8 cellular contexts compared by ENCODE assay signal in genomic region chr12:4604684-4605193, GRCh38. TPM values are rescaled to one million over a fixed set of nuclear protein-coding genes. Genes with fewer than 3 reads are reported as not detected.
DNase-seq lines count a peak whose midpoint lies in the region; ATAC-seq and TF ChIP-seq lines count a peak whose summit lies in the region.

No MANE protein-coding gene starts in this region.

- H3K4me1 ChIP-seq in DOHH2 (ENCODE audit: control insufficient read depth, low read length) = peaks cover 7% of the 10 kb centered on the region

- no peaks in the 10 kb centered on the region for H3K36me3 ChIP-seq in DOHH2 (ENCODE audit: control insufficient read depth, low read length)

- no peak overlapping the region for H3K27ac ChIP-seq in DOHH2 (ENCODE audit: low read depth, low read length)

- ATAC-seq in GM21576 (IDR thresholded peaks at IDR 0.05; ENCODE audit: unreplicated experiment) = peak; percentile 91
- peak; percentile 96 for ATAC-seq in activated T-helper 17 cell treated with anti-CD3 and anti-CD28 coated beads, Interleukin-2, amount 50 U/mL, for 72 hours (replicated peaks)
- ATAC-seq in natural killer cell treated with Interleukin-12 subunit alpha and Interleukin-12 subunit beta and Interleukin-15 and Interleukin-18, amount 100 ng/mL, for 72 hours = peak; percentile 94 to 96

- peak overlapping the region; percentile 66 for H3K4me2 ChIP-seq in DOHH2 (ENCODE audit: low read length)

- H3K9me2 ChIP-seq in DOHH2 (replicated peaks; ENCODE audit: control insufficient read depth, low read length) = no peaks in the 10 kb centered on the region

- H3K27ac Mint-ChIP-seq in activated T-helper 17 cell treated with anti-CD3 and anti-CD28 coated beads, Interleukin-2, amount 50 U/mL, for 72 hours = peak overlapping the region; percentile 79
- H3K27ac Mint-ChIP-seq in natural killer cell treated with Interleukin-12 subunit alpha and Interleukin-12 subunit beta and Interleukin-15 and Interleukin-18, amount 100 ng/mL, for 72 hours = peak overlapping the region; percentile 75 to 88

- no peaks in the 10 kb centered on the region for H3K9me3 ChIP-seq in DOHH2 (ENCODE audit: control insufficient read depth, insufficient read depth, low read length)

- peaks cover 9% of the 10 kb centered on the region for H3K27me3 Mint-ChIP-seq in activated T-helper 17 cell treated with anti-CD3 and anti-CD28 coated beads, Interleukin-2, amount 50 U/mL, for 72 hours
- H3K27me3 Mint-ChIP-seq in natural killer cell treated with Interleukin-12 subunit alpha and Interleukin-12 subunit beta and Interleukin-15 and Interleukin-18, amount 100 ng/mL, for 72 hours = peaks cover 17 to 19% of the 10 kb centered on the region in 2 donors

- peak; percentile 85 for DNase-seq in Jurkat, Clone E6-1 (ENCODE audit: low read depth, low spot score)
- peak; percentile 94 for DNase-seq in RKO (ENCODE audit: low spot score)
- DNase-seq in fibroblast of peridontal ligament (ENCODE audit: extremely low read depth) = peak; percentile 88
- peak; percentile 86 for DNase-seq in natural killer cell treated with Interleukin-12 subunit alpha and Interleukin-12 subunit beta and Interleukin-15 and Interleukin-18, amount 100 ng/mL, for 72 hours (ENCODE audit: low spot score)
- peak; percentile 71 for DNase-seq in stimulated activated naive CD4-positive, alpha-beta T cell treated with Interleukin-2 at 50 U/mL for 16 hours (lab: John Stamatoyannopoulos, UW)

- H3K79me2 ChIP-seq in DOHH2 (ENCODE audit: control insufficient read depth, low read length) = peaks cover 21% of the 10 kb centered on the region

- TF ChIP-seq CTCF in DOHH2 (IDR thresholded peaks at IDR 0.05; ENCODE audit: low read depth, low read length, poor library complexity, severe bottlenecking) = peak; percentile 97

- H3F3A ChIP-seq in DOHH2 (ENCODE audit: control insufficient read depth, insufficient read depth) = no peaks in the 10 kb centered on the region

- peak overlapping the region; percentile 94 for H3K4me3 ChIP-seq in DOHH2 (ENCODE audit: low read length)
- peak overlapping the region; percentile 91 for H3K4me3 ChIP-seq in Jurkat, Clone E6-1 (ENCODE audit: low read length)

- peaks cover 4% of the 10 kb centered on the region for H3K36me3 Mint-ChIP-seq in activated T-helper 17 cell treated with anti-CD3 and anti-CD28 coated beads, Interleukin-2, amount 50 U/mL, for 72 hours (ENCODE audit: low read depth)
- no peaks in the 10 kb centered on the region for H3K36me3 Mint-ChIP-seq in natural killer cell treated with Interleukin-12 subunit alpha and Interleukin-12 subunit beta and Interleukin-15 and Interleukin-18, amount 100 ng/mL, for 72 hours

- H3K27me3 ChIP-seq in DOHH2 (ENCODE audit: control insufficient read depth, low read length) = peaks cover 17% of the 10 kb centered on the region

- peak overlapping the region; percentile 90 for H3K4me3 Mint-ChIP-seq in activated T-helper 17 cell treated with anti-CD3 and anti-CD28 coated beads, Interleukin-2, amount 50 U/mL, for 72 hours
- H3K4me3 Mint-ChIP-seq in natural killer cell treated with Interleukin-12 subunit alpha and Interleukin-12 subunit beta and Interleukin-15 and Interleukin-18, amount 100 ng/mL, for 72 hours = peak overlapping the region; percentile 96

- no peaks in the 10 kb centered on the region for H3K9me3 Mint-ChIP-seq in activated T-helper 17 cell treated with anti-CD3 and anti-CD28 coated beads, Interleukin-2, amount 50 U/mL, for 72 hours
- H3K9me3 Mint-ChIP-seq in natural killer cell treated with Interleukin-12 subunit alpha and Interleukin-12 subunit beta and Interleukin-15 and Interleukin-18, amount 100 ng/mL, for 72 hours = no peaks in the 10 kb centered on the region

- peaks cover 4% of the 10 kb centered on the region for H3K4me1 Mint-ChIP-seq in activated T-helper 17 cell treated with anti-CD3 and anti-CD28 coated beads, Interleukin-2, amount 50 U/mL, for 72 hours
- H3K4me1 Mint-ChIP-seq in natural killer cell treated with Interleukin-12 subunit alpha and Interleukin-12 subunit beta and Interleukin-15 and Interleukin-18, amount 100 ng/mL, for 72 hours (ENCODE audit: low read depth in 2 of 2) = peaks cover 12 to 18% of the 10 kb centered on the region in 2 donors

- no peaks in the 10 kb centered on the region for H4K20me1 ChIP-seq in DOHH2 (ENCODE audit: control insufficient read depth, insufficient read depth, low read depth, low read length)

RNA-seq across cellular contexts. Expression of gene DYRK4, which starts 42.7 kb away (rescaled TPM):
- 92.5 TPM for polyA plus RNA-seq in Jurkat, Clone E6-1 (2012; ENCODE audit: insufficient read depth, insufficient read length)
- 10 to 100 TPM; 22.0 to 29.2 TPM for total RNA-seq in activated T-helper 17 cell treated with anti-CD3 and anti-CD28 coated beads, Interleukin-2, amount 50 U/mL, for 72 hours
- 10 to 100 TPM; 24.0 to 30.2 TPM for total RNA-seq in natural killer cell treated with Interleukin-12 subunit alpha and Interleukin-12 subunit beta and Interleukin-15 and Interleukin-18, amount 100 ng/mL, for 72 hours

RNA-seq across cellular contexts. Expression of gene AKAP3, which starts 44.1 kb away (rescaled TPM):
- 1.5 TPM for polyA plus RNA-seq in Jurkat, Clone E6-1 (2012; ENCODE audit: insufficient read depth, insufficient read length)
- 1 to 10 TPM; 1.6 to 1.7 TPM for total RNA-seq in activated T-helper 17 cell treated with anti-CD3 and anti-CD28 coated beads, Interleukin-2, amount 50 U/mL, for 72 hours
- total RNA-seq in natural killer cell treated with Interleukin-12 subunit alpha and Interleukin-12 subunit beta and Interleukin-15 and Interleukin-18, amount 100 ng/mL, for 72 hours = under 1 TPM; 0.71 to 0.86 TPM

RNA-seq across cellular contexts. Expression of gene NDUFA9, which starts 44.2 kb away (rescaled TPM):
- polyA plus RNA-seq in Jurkat, Clone E6-1 (2012; ENCODE audit: insufficient read depth, insufficient read length) = 180 TPM
- 100 to 1,000 TPM in 1 of 2 donors, 10 to 100 TPM in 1; 68.1 to 139 TPM for total RNA-seq in activated T-helper 17 cell treated with anti-CD3 and anti-CD28 coated beads, Interleukin-2, amount 50 U/mL, for 72 hours
- total RNA-seq in natural killer cell treated with Interleukin-12 subunit alpha and Interleukin-12 subunit beta and Interleukin-15 and Interleukin-18, amount 100 ng/mL, for 72 hours = 100 to 1,000 TPM; 121 to 134 TPM
